ENCODE assay signal across 8 cellular contexts in genomic region chr14:23469127-23469905, GRCh38. TPM values are rescaled to one million over a fixed set of nuclear protein-coding genes. Genes with fewer than 3 reads are reported as not detected.
DNase-seq lines count a peak whose midpoint lies in the region; ATAC-seq and TF ChIP-seq lines count a peak whose summit lies in the region.

NGDN (plus strand) TSS chr14:23469703; CDS start chr14:23469716, 13 bp downstream.

- peaks cover 25 to 32% of the 10 kb centered on the region in 2 donors for H3K36me3 ChIP-seq in ascending aorta
- H3K36me3 ChIP-seq in vagina, result peaks cover 0 to 26% of the 10 kb centered on the region in 2 donors

- H3K27ac ChIP-seq in ascending aorta (peak within 1 kb of the TSS; percentile 83 to 85), right cardiac atrium (ENCODE audit: low read length) (peak within 1 kb of the TSS; percentile 84), vagina (peak within 1 kb of the TSS; percentile 87)

- H3K4me1 ChIP-seq in ascending aorta, result peaks cover 0 to 7% of the 10 kb centered on the region in 2 donors
- H3K4me1 ChIP-seq in right cardiac atrium (ENCODE audit: control insufficient read depth, insufficient read depth, low read length), result no peaks in the 10 kb centered on the region
- H3K4me1 ChIP-seq in vagina, result peaks cover 10% of the 10 kb centered on the region

- H3K4me3 ChIP-seq in ascending aorta (peak within 1 kb of the TSS; percentile 87 to 94), right cardiac atrium (ENCODE audit: low read length) (peak within 1 kb of the TSS; percentile 97), vagina (peak within 1 kb of the TSS; percentile 85 to 94)

- DNase-seq in NCI-H187 (lab: John Stamatoyannopoulos, UW) (peak; percentile 94 to 95), ascending aorta (ENCODE audit: low spot score in 2 of 2) (peak; percentile 89 to 99), right cardiac atrium (peak; percentile 93 to 98 (median 97)), pulmonary artery endothelial cell (ENCODE audit: low read depth, low spot score) (peak; percentile 100), vagina (ENCODE audit: extremely low spot score in 2 of 2) (peak; percentile 98 to 100)

- intact Hi-C loops in T-helper 2 cell treated with Interferon-gamma antibody and Interleukin-4, amounts not matched to agents 100 ng/mL and 5 ng/mL, for 36 hours (cut with micrococcal nuclease), result loop anchor here (1.0 to 5.0 kb wide), 7 partner anchors 82 to 678 kb away; partner anchors contain the start of genes ACIN1, AP1G2, C14orf119 and PABPN1
- intact Hi-C loops in ascending aorta (cut with DNase I) (loop anchor here (1.0 to 5.0 kb wide), 5 partner anchors 87 to 542 kb away; partner anchors contain the start of genes EFS, PABPN1, PRMT5 and THTPA), right cardiac atrium (cut with DNase I) (loop anchor here in 1 of 4 donors (5.0 kb wide), 1 partner anchor 147 kb away; the partner anchor contains the start of gene PABPN1), vagina (cut with DNase I) (loop anchor here (10.0 kb wide), 1 partner anchor 145 kb away; the partner anchor contains the start of gene PABPN1)

- no peak for TF ChIP-seq POLR2A in vagina (IDR thresholded peaks at IDR 0.05)

- WGBS in right cardiac atrium, result 1% methylated on average over 41 of the region's 41 CpGs

- ATAC-seq in GM18499 (IDR thresholded peaks at IDR 0.05; ENCODE audit: insufficient read depth, unreplicated experiment), result peak; percentile 85
- peak; percentile 94 for ATAC-seq in HG02943 (IDR thresholded peaks at IDR 0.05; ENCODE audit: low read depth, unreplicated experiment)
- peak; percentile 96 for ATAC-seq in right cardiac atrium

- H3K27me3 ChIP-seq in ascending aorta (no peaks in the 10 kb centered on the region), right cardiac atrium (ENCODE audit: control insufficient read depth, insufficient read depth) (no peaks in the 10 kb centered on the region), vagina (no peaks in the 10 kb centered on the region)

- peak; percentile 79 to 85 (median 82) for TF ChIP-seq CTCF in ascending aorta (IDR thresholded peaks at IDR 0.05)
- peak in 2 of 3 experiments; percentile 50 to 81 for TF ChIP-seq CTCF in vagina (IDR thresholded peaks at IDR 0.05)

- H3K9me3 ChIP-seq in ascending aorta (no peaks in the 10 kb centered on the region), right cardiac atrium (ENCODE audit: control insufficient read depth, low read length) (no peaks in the 10 kb centered on the region), vagina (no peaks in the 10 kb centered on the region)

RNA-seq across cellular contexts. Expression of gene NGDN, which starts in this region (rescaled TPM):
- 46.2 and 46.3 TPM in 2 replicates for total RNA-seq in T-helper 2 cell treated with Interferon-gamma antibody and Interleukin-4, amounts not matched to agents 100 ng/mL and 5 ng/mL, for 36 hours
- 7.8 TPM for total RNA-seq in ascending aorta
- 10 to 100 TPM; 19.3 to 23.4 (median 21.8) TPM for total RNA-seq in right cardiac atrium
- 26.8 TPM for polyA plus RNA-seq in right cardiac atrium
- total RNA-seq in pulmonary artery endothelial cell, result 51.7 and 58.2 TPM in 2 replicates
- total RNA-seq in vagina, result 47.1 TPM

Comparison
In these comparisons a context has a peak if more than half of its experiments do, and no peak if none do; other contexts are left out.
1. Peak in every context shown above with its lines: DNase-seq, ATAC-seq, H3K4me3 ChIP-seq and H3K27ac ChIP-seq.